14 cellular contexts compared by ENCODE assay signal in the genomic region with DNA sequence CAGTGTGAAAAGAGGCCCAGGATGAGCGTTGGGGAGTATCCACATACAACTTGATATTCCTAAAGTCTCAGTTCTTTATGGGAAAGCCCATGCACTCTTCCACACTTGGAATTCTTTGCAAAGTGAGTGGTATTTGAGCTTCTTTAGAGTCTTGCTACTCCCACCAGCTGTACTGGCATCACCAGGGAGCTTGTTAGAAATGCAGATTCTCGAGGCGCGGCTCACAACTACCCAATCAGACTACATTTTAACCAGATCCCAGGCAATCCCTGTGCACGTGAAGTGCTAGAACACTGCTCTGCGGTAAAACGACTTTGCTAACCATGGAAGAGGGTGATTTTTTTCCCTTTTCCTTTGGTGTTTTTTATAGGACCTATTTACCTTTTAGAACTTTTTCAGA.
DNase-seq lines count a peak whose midpoint lies in the region; ATAC-seq, FAIRE-seq and TF ChIP-seq lines count a peak whose summit lies in the region.
"Had no signal": no experiment of that assay in that cellular context is flagged by ENCODE, and none has a peak within 500 bp of the region (broad histone marks: within the 10 kb centered on the region; RNA-seq: fewer than 3 reads in every experiment).

No MANE protein-coding gene starts in this region.

- no peak for TF ChIP-seq POLR2A in thyroid gland (IDR thresholded peaks at IDR 0.05)

- FAIRE-seq in keratinocyte (lab: Jason Lieb, UNC) = no peak

- dilution Hi-C loops in keratinocyte (cut with MboI; ENCODE audit: extremely low pct_ligation_motif_present, low sequenced_read_pairs) = no loop called here

- no peak for ATAC-seq in effector memory CD8-positive, alpha-beta T cell (replicated peaks)
- no peak for ATAC-seq in HG03565 (IDR thresholded peaks at IDR 0.05; ENCODE audit: unreplicated experiment)
- ATAC-seq: HCT116 had no signal

- TF ChIP-seq CTCF in brain (conservative IDR thresholded peaks at IDR 0.05) = no peak
- no peak for TF ChIP-seq CTCF in keratinocyte (optimal IDR thresholded peaks at IDR 0.05 in 1 of 3, IDR thresholded peaks at IDR 0.05 in 1 of 3, conservative IDR thresholded peaks at IDR 0.05 in 1 of 3; ENCODE audit: extremely low read depth in 1 of 3, insufficient read depth in 2 of 3, low read length in 3 of 3)
- TF ChIP-seq CTCF in thyroid gland (IDR thresholded peaks at IDR 0.05) = no peak

- H3K4me1 ChIP-seq in HUES48 (ENCODE audit: control insufficient read depth, insufficient read depth, low read length) (peaks cover 69% of the 10 kb centered on the region), keratinocyte (ENCODE audit: control insufficient read depth, extremely low read depth, insufficient read depth, low read length) (peaks cover 75% of the 10 kb centered on the region), thyroid gland (peaks cover 81 to 84% of the 10 kb centered on the region in 2 donors)
- H3K4me1 ChIP-seq: SJCRH30 had no signal

- peak overlapping the region in 4 of 5 experiments; percentile 24 to 76 (median 54) for H3K27ac Mint-ChIP-seq in brain
- no peak overlapping the region for H3K27ac Mint-ChIP-seq in effector memory CD8-positive, alpha-beta T cell
- H3K27ac Mint-ChIP-seq: B cell had no signal

- H3K9me3 ChIP-seq in HUES48 (ENCODE audit: control insufficient read depth, insufficient read depth, low read length) (no peaks in the 10 kb centered on the region), keratinocyte (ENCODE audit: control insufficient read depth, low read depth, low read length) (no peaks in the 10 kb centered on the region), thyroid gland (no peaks in the 10 kb centered on the region)
- H3K9me3 ChIP-seq: SJCRH30 had no signal

- DNase-seq in keratinocyte (ENCODE audit: low read depth, low spot score) (no peak), thyroid gland (no peak), retina (no peak)
- no peak for DNase-seq in effector memory CD8-positive, alpha-beta T cell
- DNase-seq: CD4-positive, alpha-beta memory T cell; MV-4-11; NCI-H1436; NCI-H2081; SJCRH30 had no signal

- H4K20me1 ChIP-seq in keratinocyte (ENCODE audit: control insufficient read depth, extremely low read depth, insufficient read depth, low read length) = peaks cover 32% of the 10 kb centered on the region

- WGBS in thyroid gland, 2 donors = 85 to 86% methylated on average over 7 of the region's 7 CpGs

- H3K9ac ChIP-seq in HUES48 (ENCODE audit: low read depth, low read length) (no peak overlapping the region), keratinocyte (ENCODE audit: control insufficient read depth, extremely low read depth, insufficient read depth, low read length) (no peak overlapping the region)

- H3K4me3 ChIP-seq in HUES48 (ENCODE audit: low read depth, low read length) = no peak overlapping the region
- no peak overlapping the region for H3K4me3 ChIP-seq in keratinocyte (ENCODE audit: control insufficient read depth in 2 of 3, extremely low read depth in 1 of 3, insufficient read depth in 2 of 3, low read depth in 1 of 3, low read length in 3 of 3)
- H3K4me3 ChIP-seq in thyroid gland (replicated peaks in 1 of 3) = no peak overlapping the region
- H3K4me3 ChIP-seq: SJCRH30 had no signal

- peaks cover 94% of the 10 kb centered on the region for H3K79me2 ChIP-seq in keratinocyte (ENCODE audit: control insufficient read depth, insufficient read depth, low read length)

- intact Hi-C loops in thyroid gland (cut with DNase I) = no loop called here

- H3K9me3 Mint-ChIP-seq in brain = peaks cover 0 to 9% (median under 1%) of the 10 kb centered on the region in 5 experiments
- no peaks in the 10 kb centered on the region for H3K9me3 Mint-ChIP-seq in effector memory CD8-positive, alpha-beta T cell

- H3K27me3 ChIP-seq in HUES48 (ENCODE audit: control insufficient read depth, insufficient read depth, low read length) = no peaks in the 10 kb centered on the region
- no peaks in the 10 kb centered on the region for H3K27me3 ChIP-seq in keratinocyte (ENCODE audit: control insufficient read depth, extremely low read depth, insufficient read depth, low read length)
- H3K27me3 ChIP-seq in thyroid gland = no peaks in the 10 kb centered on the region
- H3K27me3 ChIP-seq: SJCRH30 had no signal

- H3K4me1 Mint-ChIP-seq in brain = peaks cover 78% of the 10 kb centered on the region
- no peaks in the 10 kb centered on the region for H3K4me1 Mint-ChIP-seq in effector memory CD8-positive, alpha-beta T cell (ENCODE audit: low read depth in 2 of 2)
- H3K4me1 Mint-ChIP-seq: CD4-positive, alpha-beta memory T cell had no signal

- no peak overlapping the region for H3K4me3 Mint-ChIP-seq in brain
- no peak overlapping the region for H3K4me3 Mint-ChIP-seq in effector memory CD8-positive, alpha-beta T cell
- H3K4me3 Mint-ChIP-seq: B cell; CD4-positive, alpha-beta memory T cell had no signal

- peak overlapping the region; percentile 38 for H3K4me2 ChIP-seq in keratinocyte (ENCODE audit: control insufficient read depth, extremely low read depth, insufficient read depth, low read depth, low read length)

- H3K27me3 Mint-ChIP-seq in brain = no peaks in the 10 kb centered on the region
- H3K27me3 Mint-ChIP-seq in effector memory CD8-positive, alpha-beta T cell = peaks cover 0 to 25% of the 10 kb centered on the region in 2 donors
- H3K27me3 Mint-ChIP-seq: B cell had no signal

- H3K9me1 ChIP-seq in keratinocyte (ENCODE audit: control insufficient read depth, extremely low read depth, insufficient read depth, low read length) = peaks cover 10% of the 10 kb centered on the region

- H3K36me3 Mint-ChIP-seq in brain = peaks cover 35% of the 10 kb centered on the region
- H3K36me3 Mint-ChIP-seq in effector memory CD8-positive, alpha-beta T cell (ENCODE audit: insufficient read depth) = no peaks in the 10 kb centered on the region
- H3K36me3 Mint-ChIP-seq: CD4-positive, alpha-beta memory T cell had no signal

- H3K36me3 ChIP-seq in HUES48 (ENCODE audit: control insufficient read depth, insufficient read depth, low read length) (no peaks in the 10 kb centered on the region; the same call in 1 of the 2 replicates), keratinocyte (ENCODE audit: control insufficient read depth in 2 of 2, extremely low read depth in 1 of 2, insufficient read depth in 2 of 2, low read length in 2 of 2) (peaks cover 9 to 29% of the 10 kb centered on the region in 2 experiments), thyroid gland (no peaks in the 10 kb centered on the region)
- H3K36me3 ChIP-seq: SJCRH30 had no signal

- H3K27ac ChIP-seq in HUES48 (ENCODE audit: low read depth, low read length) = peak overlapping the region; percentile 32
- peak overlapping the region; percentile 58 for H3K27ac ChIP-seq in keratinocyte (ENCODE audit: control insufficient read depth, insufficient read depth, low read length)
- peak overlapping the region; percentile 47 to 73 (median 55) for H3K27ac ChIP-seq in thyroid gland
- H3K27ac ChIP-seq: SJCRH30 had no signal

- no peak overlapping the region for H2AFZ ChIP-seq in keratinocyte (ENCODE audit: control insufficient read depth, low read length)

Comparison
In these comparisons a context has a peak if more than half of its experiments do, and no peak if none do; other contexts are left out.
1. H3K27ac Mint-ChIP-seq: peak in brain (4 of 5); none in effector memory CD8-positive, alpha-beta T cell (0 of 2).
2. Peak in every context shown above with its lines, with median percentiles within 50 percentile points of each other: H3K27ac ChIP-seq.